ENCODE assay signal across 14 cellular contexts in genomic region chr5:97037819-97038218, GRCh38.
"Had no signal": no experiment of that assay in that cellular context is flagged by ENCODE, and none has a peak within 500 bp of the region (broad histone marks: within the 10 kb centered on the region; RNA-seq: fewer than 3 reads in every experiment).

No MANE protein-coding gene starts in this region.

- H3K36me3 Mint-ChIP-seq: brain had no signal

- H3K27ac ChIP-seq: hepatocyte, ovary, psoas muscle had no signal

- H3K27ac Mint-ChIP-seq: activated CD4-positive, alpha-beta T cell treated with anti-CD3 and anti-CD28 coated beads, Interleukin-2, amount 10 ng/mL, durations not matched to agents 7 days and 5 days; activated naive CD8-positive, alpha-beta T cell; brain; effector memory CD8-positive, alpha-beta T cell had no signal

- H3K4me1 ChIP-seq: psoas muscle had no signal

- H3K36me3 ChIP-seq: ovary had no signal

- H3K4me3 ChIP-seq: hepatocyte, ovary, psoas muscle had no signal

- H3K4me3 Mint-ChIP-seq: activated CD4-positive, alpha-beta T cell treated with anti-CD3 and anti-CD28 coated beads, Interleukin-2, amount 10 ng/mL, durations not matched to agents 7 days and 5 days; activated naive CD8-positive, alpha-beta T cell; brain; effector memory CD8-positive, alpha-beta T cell; naive thymus-derived CD8-positive, alpha-beta T cell had no signal

- DNase-seq: activated CD4-positive, alpha-beta T cell treated with anti-CD3 and anti-CD28 coated beads, Interleukin-2, amount 10 ng/mL, durations not matched to agents 7 days and 5 days; caudate nucleus; effector memory CD8-positive, alpha-beta T cell; mesendoderm; naive thymus-derived CD8-positive, alpha-beta T cell; ovary; psoas muscle; right cardiac atrium; stimulated activated CD4-positive, alpha-beta T cell treated with anti-CD3 and anti-CD28 coated beads, Interleukin-2, amount 100 ng/mL, for 48 hours; SW 1271 had no signal

- FAIRE-seq: TTC549 had no signal

- H3K27me3 Mint-ChIP-seq: activated CD4-positive, alpha-beta T cell treated with anti-CD3 and anti-CD28 coated beads, Interleukin-2, amount 10 ng/mL, durations not matched to agents 7 days and 5 days; activated naive CD8-positive, alpha-beta T cell; brain; effector memory CD8-positive, alpha-beta T cell; naive thymus-derived CD8-positive, alpha-beta T cell had no signal

- H3K9me3 ChIP-seq: ovary, psoas muscle had no signal

- ATAC-seq: effector memory CD8-positive, alpha-beta T cell; naive thymus-derived CD8-positive, alpha-beta T cell; psoas muscle; right cardiac atrium had no signal

- H3K27me3 ChIP-seq: hepatocyte, ovary had no signal

- H3K4me1 Mint-ChIP-seq: activated CD4-positive, alpha-beta T cell treated with anti-CD3 and anti-CD28 coated beads, Interleukin-2, amount 10 ng/mL, durations not matched to agents 7 days and 5 days had no signal

- H3K9me3 Mint-ChIP-seq: activated CD4-positive, alpha-beta T cell treated with anti-CD3 and anti-CD28 coated beads, Interleukin-2, amount 10 ng/mL, durations not matched to agents 7 days and 5 days; brain; effector memory CD8-positive, alpha-beta T cell; naive thymus-derived CD8-positive, alpha-beta T cell had no signal
